8 cellular contexts compared by ENCODE assay signal in the genomic region with DNA sequence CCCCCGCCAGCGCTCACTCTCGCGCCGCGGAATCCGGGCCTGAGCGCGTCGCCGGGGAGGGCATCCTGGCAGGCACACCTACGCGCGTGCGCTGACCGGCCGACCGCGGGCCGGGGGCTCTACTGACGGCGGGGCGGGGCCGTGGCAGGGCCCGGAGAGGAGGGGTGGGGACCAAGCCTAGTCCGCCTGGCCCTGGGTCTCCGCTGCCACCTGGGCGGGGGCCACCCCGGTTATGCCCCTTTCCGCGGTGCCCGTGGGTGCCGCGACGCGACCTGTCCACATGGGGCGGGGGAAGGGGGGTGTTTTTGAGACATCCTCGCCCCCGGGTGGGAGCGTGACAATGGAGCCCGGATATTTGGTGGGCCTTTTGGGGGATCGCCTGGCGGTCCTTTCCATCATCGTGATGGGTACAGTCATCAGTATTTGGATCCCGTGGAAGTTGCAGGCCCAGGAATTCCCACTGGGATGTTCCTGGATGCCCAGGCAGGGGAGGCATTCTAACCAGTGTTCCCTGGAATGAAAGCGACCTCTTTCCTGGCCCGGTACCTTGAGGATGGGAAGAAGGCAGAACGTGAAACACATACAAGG. TPM values are rescaled to one million over a fixed set of nuclear protein-coding genes. Genes with fewer than 3 reads are reported as not detected.
DNase-seq lines count a peak whose midpoint lies in the region; ATAC-seq, FAIRE-seq and TF ChIP-seq lines count a peak whose summit lies in the region.

No MANE protein-coding gene starts in this region.

- H3K9ac ChIP-seq in H1 (replicated peaks in 1 of 4; ENCODE audit: extremely low read depth in 1 of 4, low read depth in 3 of 4, low read length in 3 of 4), result no peak overlapping the region

- no peak overlapping the region for H3K4ac ChIP-seq in H1 (replicated peaks; ENCODE audit: insufficient read length, low read depth, low read length)

- no peak overlapping the region for H3K56ac ChIP-seq in H1 (replicated peaks; ENCODE audit: insufficient read length, low read depth, low read length)

- H3K36me3 ChIP-seq in A673 (ENCODE audit: insufficient read depth, low read length, poor library complexity, severe bottlenecking) (no peaks in the 10 kb centered on the region), H1 (ENCODE audit: control insufficient read depth in 2 of 4, insufficient read depth in 4 of 4, low read length in 3 of 4) (no peaks in the 10 kb centered on the region)
- no peaks in the 10 kb centered on the region for H3K36me3 ChIP-seq in naive thymus-derived CD4-positive, alpha-beta T cell (ENCODE audit: control insufficient read depth in 2 of 3, insufficient read depth in 3 of 3, low read length in 3 of 3)

- H3K23ac ChIP-seq in H1 (ENCODE audit: insufficient read length), result no peak overlapping the region

- H2BK20ac ChIP-seq in H1 (ENCODE audit: low read length), result no peak overlapping the region

- no peaks in the 10 kb centered on the region for H3K79me2 ChIP-seq in H1 (ENCODE audit: control insufficient read depth in 1 of 2, insufficient read depth in 2 of 2, low read length in 2 of 2)

- DNase-seq in A673 (ENCODE audit: low spot score) (peak; percentile 12), NCI-H146 treated with DMSO at 0.1 percent for 48 hours (lab: John Stamatoyannopoulos, UW; ENCODE audit: unreplicated experiment) (peak; percentile 67), H1 (ENCODE audit: low read depth in 1 of 2, low spot score in 2 of 2) (peak in 1 of 2 experiments; percentile 51), kidney tubule cell (ENCODE audit: low spot score) (no peak), HUDEP-2 (lab: John Stamatoyannopoulos, UW; ENCODE audit: unreplicated experiment in 76 of 76) (no peak)
- DNase-seq in naive thymus-derived CD4-positive, alpha-beta T cell, result no peak

- 7% methylated on average over 25 of the region's 48 CpGs; no CpG with 5 or more reads in 1 of the 2 experiments for WGBS in H1 (ENCODE audit: extremely low coverage in 1 of 2, insufficient coverage in 1 of 2, insufficient read length in 1 of 2, insufficient replicate concordance in 2 of 2, low coverage in 1 of 2, low lambda C conversion rate in 2 of 2, missing lambda C conversion rate in 1 of 2), 2 experiments

- BruUV-seq in A673 (replicated peaks; lab: Mats Ljungman, UMichigan), result no TSS peak

- peak overlapping the region in 7 of 10 donors; percentile 9 to 73 (median 29) for H3K4me3 Mint-ChIP-seq in naive thymus-derived CD4-positive, alpha-beta T cell

- FAIRE-seq in H1 (lab: Jason Lieb, UNC), result no peak

- no peaks in the 10 kb centered on the region for H3K79me1 ChIP-seq in H1 (ENCODE audit: low read depth, low read length)

- intact Hi-C loops in A673 (cut with micrococcal nuclease; ENCODE audit: unreplicated experiment), result loop anchor here (2.0 to 5.0 kb wide), 4 partner anchors 149 to 671 kb away; no protein-coding TSS in a partner anchor
- intact Hi-C loops in naive thymus-derived CD4-positive, alpha-beta T cell (cut with micrococcal nuclease), result no loop called here

- TF ChIP-seq CTCF in A673 (conservative IDR thresholded peaks at IDR 0.05; ENCODE audit: low read depth, low read length) (no peak), H1 (IDR thresholded peaks at IDR 0.05; ENCODE audit: control extremely low read depth in 1 of 3, insufficient read depth in 1 of 3, low read depth in 1 of 3, low read length in 3 of 3) (no peak)

- H3K27me3 ChIP-seq in A673 (replicated peaks; ENCODE audit: insufficient read depth, low read depth, low read length, poor library complexity) (peaks cover 35% of the 10 kb centered on the region), H1 (replicated peaks in 1 of 4; ENCODE audit: control insufficient read depth in 3 of 4, extremely low read depth in 1 of 4, insufficient read depth in 3 of 4, low read length in 3 of 4) (peaks cover 5 to 24% (median 22%) of the 10 kb centered on the region in 4 experiments)
- H3K27me3 ChIP-seq in naive thymus-derived CD4-positive, alpha-beta T cell (ENCODE audit: control insufficient read depth in 2 of 2, insufficient read depth in 2 of 2, low read length in 2 of 2), result no peaks in the 10 kb centered on the region

- H4K20me1 ChIP-seq in H1 (replicated peaks in 1 of 2; ENCODE audit: control insufficient read depth in 1 of 2, insufficient read depth in 2 of 2, low read length in 2 of 2), result peaks cover 0 to 6% of the 10 kb centered on the region in 2 experiments

- no peak overlapping the region for H2BK120ac ChIP-seq in H1 (replicated peaks; ENCODE audit: low read depth, low read length)

- H3K27ac Mint-ChIP-seq in naive thymus-derived CD4-positive, alpha-beta T cell, result no peak overlapping the region

- CTCF ChIA-PET in A673 (lab: Charles Lee) (no interaction called here), H1 (lab: Charles Lee; ENCODE audit: partially characterized antibody) (interaction anchor here (1.2 kb wide), 1 partner anchor 165 kb away, joined by 3 read pairs; no protein-coding TSS in a partner anchor)
- CTCF ChIA-PET in naive thymus-derived CD4-positive, alpha-beta T cell (lab: Charles Lee), result no interaction called here

- no peak overlapping the region for H2AK5ac ChIP-seq in H1 (ENCODE audit: low read depth, low read length)

- H3K18ac ChIP-seq in H1 (ENCODE audit: extremely low read depth, low read length), result no peak overlapping the region; the same call in 1 of the 2 replicates

- H3K4me1 ChIP-seq in A673 (ENCODE audit: insufficient read depth, low read length, poor library complexity, severe bottlenecking), result peaks cover 3% of the 10 kb centered on the region
- peaks cover 0 to 5% (median 1%) of the 10 kb centered on the region in 4 experiments; a peak in 2 of 7 replicates for H3K4me1 ChIP-seq in H1 (replicated peaks in 1 of 4; ENCODE audit: control insufficient read depth in 3 of 4, insufficient read depth in 4 of 4, low read length in 3 of 4)
- no peaks in the 10 kb centered on the region for H3K4me1 ChIP-seq in naive thymus-derived CD4-positive, alpha-beta T cell (ENCODE audit: control insufficient read depth in 2 of 2, insufficient read depth in 2 of 2, low read length in 2 of 2)

- H3K9me3 ChIP-seq in A673 (ENCODE audit: low read depth, low read length, poor library complexity, severe bottlenecking) (no peaks in the 10 kb centered on the region), H1 (ENCODE audit: insufficient read depth in 2 of 2, low read depth in 1 of 2, low read length in 1 of 2) (peaks cover 0 to 2% of the 10 kb centered on the region in 2 experiments; a peak in 1 of 4 replicates)
- no peaks in the 10 kb centered on the region for H3K9me3 ChIP-seq in naive thymus-derived CD4-positive, alpha-beta T cell (ENCODE audit: control insufficient read depth in 2 of 3, low read length in 3 of 3)

- no peak overlapping the region for H2BK12ac ChIP-seq in H1 (ENCODE audit: low read depth, low read length)

- POLR2A ChIA-PET in A673 (lab: Charles Lee; ENCODE audit: low non-redundant PET), result no interaction called here
- POLR2A ChIA-PET in H1 (lab: Charles Lee; ENCODE audit: partially characterized antibody), result no interaction called here
- POLR2A ChIA-PET in naive thymus-derived CD4-positive, alpha-beta T cell (lab: Charles Lee), result no interaction called here

- no peak for TF ChIP-seq EP300 in H1 (IDR thresholded peaks at IDR 0.05; ENCODE audit: borderline replicate concordance in 1 of 2, low read depth in 2 of 2, low read length in 2 of 2)

- H3K27me3 Mint-ChIP-seq in naive thymus-derived CD4-positive, alpha-beta T cell, result peaks cover 52 to 65% (median 55%) of the 10 kb centered on the region in 5 donors

- no peaks in the 10 kb centered on the region for H3K36me3 Mint-ChIP-seq in naive thymus-derived CD4-positive, alpha-beta T cell

- H2AFZ ChIP-seq in H1 (ENCODE audit: low read length), result no peak overlapping the region

- peaks cover 10 to 24% (median 12%) of the 10 kb centered on the region in 7 donors for H3K4me1 Mint-ChIP-seq in naive thymus-derived CD4-positive, alpha-beta T cell

- no peak overlapping the region for H3K14ac ChIP-seq in H1 (ENCODE audit: insufficient read length)

- no peak overlapping the region for H2BK15ac ChIP-seq in H1 (ENCODE audit: low read length)

- no peak overlapping the region for H4K91ac ChIP-seq in H1 (replicated peaks; ENCODE audit: insufficient read length, low read length)

- H3K4me2 ChIP-seq in H1 (ENCODE audit: insufficient read depth in 1 of 2, low read depth in 2 of 2, low read length in 2 of 2), result peak overlapping the region; percentile 93 to 97

- no peak for ATAC-seq in naive thymus-derived CD4-positive, alpha-beta T cell
- ATAC-seq in HG03432 (IDR thresholded peaks at IDR 0.05; ENCODE audit: unreplicated experiment) (no peak), HG03097 (IDR thresholded peaks at IDR 0.05; ENCODE audit: low FRiP score, unreplicated experiment) (no peak)

- no peak overlapping the region for H3K27ac ChIP-seq in A673 (ENCODE audit: low read depth, low read length, poor library complexity, severe bottlenecking)
- no peak overlapping the region for H3K27ac ChIP-seq in H1 (ENCODE audit: low read depth, low read length)
- H3K27ac ChIP-seq in naive thymus-derived CD4-positive, alpha-beta T cell (ENCODE audit: low read depth, low read length), result no peak overlapping the region

- peak overlapping the region; percentile 61 for H3K4me3 ChIP-seq in A673 (ENCODE audit: low read depth, low read length, poor library complexity, severe bottlenecking)
- peak overlapping the region; percentile 64 to 75 (median 68) for H3K4me3 ChIP-seq in H1 (ENCODE audit: extremely low read depth in 1 of 4, insufficient read depth in 2 of 4, low read depth in 3 of 4, low read length in 4 of 4)
- no peak overlapping the region for H3K4me3 ChIP-seq in naive thymus-derived CD4-positive, alpha-beta T cell (ENCODE audit: low read length)

- H3K23me2 ChIP-seq in H1 (ENCODE audit: low read depth, low read length), result peaks cover 21% of the 10 kb centered on the region; the same call in 1 of the 2 replicates

- no peak for TF ChIP-seq RAD21 in H1 (IDR thresholded peaks at IDR 0.05 in 1 of 2, conservative IDR thresholded peaks at IDR 0.05 in 1 of 2; ENCODE audit: low read depth in 2 of 2, low read length in 2 of 2)

- no peak overlapping the region for H2BK5ac ChIP-seq in H1 (ENCODE audit: low read depth, low read length)

- no peak overlapping the region for H4K8ac ChIP-seq in H1 (ENCODE audit: extremely low read depth, insufficient read depth, low read length)

- H3K9me3 Mint-ChIP-seq in naive thymus-derived CD4-positive, alpha-beta T cell, result peaks cover 0 to 5% (median 0%) of the 10 kb centered on the region in 11 donors

- TF ChIP-seq POLR2A in H1 (IDR thresholded peaks at IDR 0.05; ENCODE audit: control extremely low read depth in 1 of 2, low read depth in 2 of 2, low read length in 2 of 2), result no peak

- H4K5ac ChIP-seq in H1 (ENCODE audit: insufficient read length, low read depth, low read length), result no peak overlapping the region

RNA-seq across cellular contexts. Expression of gene NCAM1, which starts 2.2 kb away (rescaled TPM):
- total RNA-seq in A673 (2021), result 12.0 and 14.3 TPM in 2 replicates
- 4.3 and 5.0 TPM in 2 replicates for total RNA-seq in H1 (2021; fragmentation: NEBNext Ultra II Directional; extraction: Animal tissue kit (Norgen Biotek cat#: 25700))
- 2.9 and 3.1 TPM in 2 replicates for polyA plus RNA-seq in H1 (2011; rRNA removed)
- 4.2 TPM for polyA plus RNA-seq in H1 (2011; cell fraction: cytosol; rRNA removed)
- 11.5 TPM for polyA plus RNA-seq in H1 (2011; cell fraction: nucleus; rRNA removed)
- polyA plus RNA-seq in H1 (2012, experiment 1 of 2), result 3.6 to 5.3 TPM (median 4.3 TPM) in 4 replicates
- 0.49 TPM for polyA plus RNA-seq in H1 (2012, experiment 2 of 2)
- polyA plus RNA-seq in H1 (2013, experiment 1 of 2), result 6.8 TPM
- 5.1 TPM for polyA plus RNA-seq in H1 (2013, experiment 2 of 2)
- polyA minus RNA-seq in H1 (2011; rRNA and poly(A)+ RNA removed), result 9.8 and 10.0 TPM in 2 replicates
- polyA minus RNA-seq in H1 (2011; cell fraction: cytosol; rRNA and poly(A)+ RNA removed), result 5.5 TPM
- polyA minus RNA-seq in H1 (2011; cell fraction: nucleus; rRNA and poly(A)+ RNA removed), result 9.8 TPM
- 10 to 100 TPM in 1 of 5 experiments, 1 to 10 TPM in 2, under 1 TPM in 1, not detected in 1; 0.85 to 18.8 (median 1.2) TPM for total RNA-seq in naive thymus-derived CD4-positive, alpha-beta T cell
- polyA plus RNA-seq in naive thymus-derived CD4-positive, alpha-beta T cell, result under 1 TPM in 1 of 2 donors, not detected in 1; 0.06 TPM

Comparison
In these comparisons a context has a peak if more than half of its experiments do, and no peak if none do; other contexts are left out.
1. DNase-seq: peak in A673 (single experiment) and NCI-H146 treated with DMSO at 0.1 percent for 48 hours (single experiment); none in naive thymus-derived CD4-positive, alpha-beta T cell (0 of 9), kidney tubule cell (single experiment) and HUDEP-2 (0 of 76).